ENCODE assay signal across 8 cellular contexts in genomic region chr16:18560416-18561220, GRCh38. TPM values are rescaled to one million over a fixed set of nuclear protein-coding genes. Genes with fewer than 3 reads are reported as not detected.
A peak's percentile ranks its signal among the peaks of the same experiment; 100 is the strongest.
DNase-seq lines count a peak whose midpoint lies in the region; ATAC-seq, FAIRE-seq and TF ChIP-seq lines count a peak whose summit lies in the region.
"Not testable (repeated sequence)": the region's sequence is repeated elsewhere in the genome, so short reads cannot be mapped to it uniquely, and the experiment has no call there.

No MANE protein-coding gene starts in this region.

- H3K27ac Mint-ChIP-seq in activated T-cell treated with anti-CD3 and anti-CD28 coated beads, Interleukin-2, amount 50 U/mL, for 24 hours = peak overlapping the region; percentile 18

- TF ChIP-seq CTCF in GM12875 (IDR thresholded peaks at IDR 0.05; ENCODE audit: borderline replicate concordance, insufficient read depth, low read depth, low read length); PC-3 (conservative IDR thresholded peaks at IDR 0.05; ENCODE audit: low read depth, low read length); bronchial epithelial cell (IDR thresholded peaks at IDR 0.05; ENCODE audit: insufficient read depth, low read length, severe bottlenecking); cardiac muscle cell (IDR thresholded peaks at IDR 0.05; ENCODE audit: low read depth, low read length): not testable (repeated sequence)

- H3K4me1 ChIP-seq in ACC112 (ENCODE audit: control insufficient read depth, insufficient read depth, low read length, unreplicated experiment); PC-3 (ENCODE audit: insufficient read depth, low read length); cardiac muscle cell (ENCODE audit: low read depth); muscle layer of duodenum (ENCODE audit: control insufficient read depth in 1 of 2, insufficient read depth in 2 of 2, low read length in 2 of 2): not testable (repeated sequence)

- not testable (repeated sequence) for DNase-seq in PC-3; bronchial epithelial cell (ENCODE audit: low read depth); cardiac muscle cell (ENCODE audit: low read depth in 1 of 2, low spot score in 1 of 2)
- peak; percentile 28 for DNase-seq in activated T-cell treated with anti-CD3 and anti-CD28 coated beads, Interleukin-2, amount 50 U/mL, for 24 hours
- DNase-seq in stimulated activated CD4-positive, alpha-beta T cell treated with anti-CD3 and anti-CD28 coated beads, Interleukin-15, amount 100 ng/mL, for 24 hours = peak; percentile 32

- peak overlapping the region; percentile 44; the same call in 1 of the 2 replicates for H3K4me2 ChIP-seq in PC-3 (ENCODE audit: low read length)

- H3K9me2 ChIP-seq in PC-3 (replicated peaks; ENCODE audit: low read length) = not testable (repeated sequence)

- not testable (repeated sequence) for BruUV-seq in PC-3 (replicated peaks; lab: Mats Ljungman, UMichigan)

- H3K9me3 ChIP-seq in PC-3 (ENCODE audit: low read length); cardiac muscle cell (ENCODE audit: low read depth); muscle layer of duodenum (ENCODE audit: control insufficient read depth in 1 of 2, low read length in 2 of 2): not testable (repeated sequence)

- H3K9me3 Mint-ChIP-seq in activated T-cell treated with anti-CD3 and anti-CD28 coated beads, Interleukin-2, amount 50 U/mL, for 24 hours = not testable (repeated sequence)

- peaks cover 18% of the 10 kb centered on the region for H3K36me3 Mint-ChIP-seq in activated T-cell treated with anti-CD3 and anti-CD28 coated beads, Interleukin-2, amount 50 U/mL, for 24 hours (ENCODE audit: low read depth)

- H3K4me1 Mint-ChIP-seq in activated T-cell treated with anti-CD3 and anti-CD28 coated beads, Interleukin-2, amount 50 U/mL, for 24 hours (ENCODE audit: low read depth) = peaks cover 17% of the 10 kb centered on the region

- not testable (repeated sequence) for H3K36me3 ChIP-seq in ACC112 (ENCODE audit: insufficient read depth, low read length); PC-3 (ENCODE audit: low read depth, low read length); bronchial epithelial cell (ENCODE audit: control insufficient read depth, insufficient read depth, low read length); cardiac muscle cell; muscle layer of duodenum (ENCODE audit: control insufficient read depth in 1 of 2, insufficient read depth in 2 of 2, low read length in 2 of 2)

- H3K4me3 ChIP-seq in ACC112 (ENCODE audit: low read depth, low read length) (peak overlapping the region; percentile 71), GM12875 (ENCODE audit: low read depth, low read length) (peak overlapping the region; percentile 24), PC-3 (ENCODE audit: low read length) (peak overlapping the region; percentile 50; the same call in 1 of the 2 replicates), bronchial epithelial cell (ENCODE audit: low read depth, low read length) (peak overlapping the region; percentile 43), cardiac muscle cell (peak overlapping the region; percentile 44), muscle layer of duodenum (ENCODE audit: low read depth in 1 of 2, low read length in 2 of 2) (peak overlapping the region; percentile 16 to 45)

- not testable (repeated sequence) for H3K79me2 ChIP-seq in ACC112 (ENCODE audit: control insufficient read depth, insufficient read depth, low read length, unreplicated experiment); PC-3 (ENCODE audit: low read length)

- H3K27ac ChIP-seq in ACC112 (ENCODE audit: low read depth, low read length); PC-3 (ENCODE audit: low read length); cardiac muscle cell; muscle layer of duodenum (ENCODE audit: low read length): not testable (repeated sequence)

- H2AFZ ChIP-seq in ACC112 (ENCODE audit: low read length, unreplicated experiment); PC-3 (ENCODE audit: low read length): not testable (repeated sequence)

- CTCF ChIA-PET in PC-3 (lab: Charles Lee) = not testable (repeated sequence)

- H3K9ac ChIP-seq in PC-3 (ENCODE audit: low read length) = not testable (repeated sequence)

- not testable (repeated sequence) for H3F3A ChIP-seq in PC-3 (ENCODE audit: low read length, unreplicated experiment)

- POLR2A ChIA-PET in PC-3 (lab: Charles Lee; ENCODE audit: unreplicated experiment) = not testable (repeated sequence)

- not testable (repeated sequence) for H3K27me3 Mint-ChIP-seq in activated T-cell treated with anti-CD3 and anti-CD28 coated beads, Interleukin-2, amount 50 U/mL, for 24 hours

- intact Hi-C loops in PC-3 (cut with micrococcal nuclease) = not testable (repeated sequence)

- not testable (repeated sequence) for H4K20me1 ChIP-seq in PC-3 (ENCODE audit: low read length)

- not testable (repeated sequence) for FAIRE-seq in bronchial epithelial cell (lab: Jason Lieb, UNC)

- H3K27me3 ChIP-seq in ACC112 (ENCODE audit: insufficient read depth, low read length); PC-3 (ENCODE audit: low read length); bronchial epithelial cell (ENCODE audit: control insufficient read depth, insufficient read depth, low read length); cardiac muscle cell; muscle layer of duodenum (ENCODE audit: low read depth, low read length): not testable (repeated sequence)

- not testable (repeated sequence) for ATAC-seq in PC-3

- peak overlapping the region; percentile 75 for H3K4me3 Mint-ChIP-seq in activated T-cell treated with anti-CD3 and anti-CD28 coated beads, Interleukin-2, amount 50 U/mL, for 24 hours

RNA-seq across cellular contexts. Expression of gene NOMO2, which starts 1.3 kb away (rescaled TPM):
- total RNA-seq in PC-3 (2014; rRNA removed) (121 and 136 TPM in 2 replicates), bronchial epithelial cell (111 and 156 TPM in 2 replicates), cardiac muscle cell (88.4 and 97.7 TPM in 2 replicates)
- 130 and 152 TPM in 2 replicates for polyA plus RNA-seq in cardiac muscle cell
